ENCODE assay signal across 1 cellular context in genomic region chr4:52052475-52052780, GRCh38.
TF ChIP-seq lines count a peak whose summit lies in the region.

No MANE protein-coding gene starts in this region.

TF ChIP-seq in HepG2, 621 proteins besides CTCF, POLR2A, EP300 and RAD21 (continued from another document and continues in another):
- TF ChIP-seq ZMYM4 (CRISPR knock-in tag; IDR thresholded peaks at IDR 0.05) (0 out of 2 replicates have a peak, but pooled peaks have one; percentile 4), ZNF235 (CRISPR knock-in tag; IDR thresholded peaks at IDR 0.05; ENCODE audit: borderline replicate concordance) (no peak), EHMT2 (IDR thresholded peaks at IDR 0.05; ENCODE audit: borderline replicate concordance, low read depth, low read length) (no peak), ZNF816 (CRISPR knock-in tag; IDR thresholded peaks at IDR 0.05; ENCODE audit: borderline replicate concordance) (no peak), MEF2D (CRISPR knock-in tag; IDR thresholded peaks at IDR 0.05) (no peak), ZGPAT (CRISPR knock-in tag; IDR thresholded peaks at IDR 0.05) (no peak), CREB1 (IDR thresholded peaks at IDR 0.05) (no peak), CREB1 (CRISPR knock-in tag; IDR thresholded peaks at IDR 0.05) (peak; percentile 32; the same call in 1 of the 2 replicates), ZBTB3 (CRISPR knock-in tag; IDR thresholded peaks at IDR 0.05; ENCODE audit: borderline replicate concordance, low read depth) (no peak), ZBTB20 (CRISPR knock-in tag; IDR thresholded peaks at IDR 0.05; ENCODE audit: borderline replicate concordance, low read depth) (0 out of 2 replicates have a peak, but pooled peaks have one; percentile 24), ZBTB43 (CRISPR knock-in tag; conservative IDR thresholded peaks at IDR 0.05) (no peak), BRCA1 (CRISPR knock-in tag; IDR thresholded peaks at IDR 0.05) (0 out of 2 replicates have a peak, but pooled peaks have one; percentile 19), ATF4 (CRISPR knock-in tag; IDR thresholded peaks at IDR 0.05) (no peak), YEATS2 (CRISPR knock-in tag; IDR thresholded peaks at IDR 0.05; ENCODE audit: borderline replicate concordance) (0 out of 2 replicates have a peak, but pooled peaks have one; percentile 4), TSC22D2 (CRISPR knock-in tag; IDR thresholded peaks at IDR 0.05; ENCODE audit: borderline replicate concordance) (no peak), DBP (CRISPR knock-in tag; IDR thresholded peaks at IDR 0.05; ENCODE audit: not compliant biosample characterization) (peak; percentile 55), SSRP1 (CRISPR knock-in tag; IDR thresholded peaks at IDR 0.05) (peak; percentile 30; the same call in 1 of the 2 replicates), BCL3 (CRISPR knock-in tag; IDR thresholded peaks at IDR 0.05) (peak; percentile 99), ZNF180 (CRISPR knock-in tag; IDR thresholded peaks at IDR 0.05; ENCODE audit: borderline replicate concordance, low read depth) (no peak), GABPA (IDR thresholded peaks at IDR 0.05; ENCODE audit: low read depth, low read length) (no peak), GABPA (CRISPR knock-in tag; IDR thresholded peaks at IDR 0.05; ENCODE audit: low read depth) (peak; percentile 88), NPAS2 (CRISPR knock-in tag; IDR thresholded peaks at IDR 0.05; ENCODE audit: borderline replicate concordance) (no peak), CBX1 (IDR thresholded peaks at IDR 0.05; ENCODE audit: low read depth) (no peak), KLF13 (CRISPR knock-in tag; IDR thresholded peaks at IDR 0.05) (no peak), ZNF724P (CRISPR knock-in tag; IDR thresholded peaks at IDR 0.05; ENCODE audit: borderline replicate concordance) (no peak), TCF7 (IDR thresholded peaks at IDR 0.05; ENCODE audit: low read depth) (no peak), ZBTB8A (CRISPR knock-in tag; IDR thresholded peaks at IDR 0.05; ENCODE audit: borderline replicate concordance, low read depth) (no peak), KDM5A (IDR thresholded peaks at IDR 0.05; ENCODE audit: borderline replicate concordance, low read length) (no peak), KLF11 (CRISPR knock-in tag; IDR thresholded peaks at IDR 0.05) (no peak), ZNF572 (CRISPR knock-in tag; IDR thresholded peaks at IDR 0.05) (no peak), ATF1 (CRISPR knock-in tag; IDR thresholded peaks at IDR 0.05) (peak; percentile 44; the same call in 1 of the 2 replicates), PAXIP1 (CRISPR knock-in tag; conservative IDR thresholded peaks at IDR 0.05) (peak; percentile 76), ZNF205 (CRISPR knock-in tag; IDR thresholded peaks at IDR 0.05) (peak; percentile 12; the same call in 1 of the 2 replicates), ATRX (CRISPR knock-in tag; IDR thresholded peaks at IDR 0.05; ENCODE audit: borderline replicate concordance) (no peak), ZFP36 (IDR thresholded peaks at IDR 0.05; ENCODE audit: borderline replicate concordance, low read depth, low read length, partially characterized antibody) (no peak), HMGA1 (CRISPR knock-in tag; conservative IDR thresholded peaks at IDR 0.05) (no peak), HES4 (CRISPR knock-in tag; IDR thresholded peaks at IDR 0.05; ENCODE audit: borderline replicate concordance) (no peak), TRIM24 (CRISPR knock-in tag; IDR thresholded peaks at IDR 0.05) (no peak), ZNF709 (CRISPR knock-in tag; IDR thresholded peaks at IDR 0.05) (no peak), RXRB (CRISPR knock-in tag; IDR thresholded peaks at IDR 0.05; ENCODE audit: borderline replicate concordance) (peak; percentile 35; the same call in 1 of the 2 replicates), SOX5 (CRISPR knock-in tag; IDR thresholded peaks at IDR 0.05; ENCODE audit: borderline replicate concordance) (peak; percentile 18; the same call in 1 of the 2 replicates), DNMT3B (CRISPR knock-in tag; conservative IDR thresholded peaks at IDR 0.05) (peak; percentile 85; the same call in 1 of the 2 replicates), TRAFD1 (CRISPR knock-in tag; IDR thresholded peaks at IDR 0.05; ENCODE audit: borderline replicate concordance) (no peak), ZSCAN9 (CRISPR knock-in tag; IDR thresholded peaks at IDR 0.05; ENCODE audit: borderline replicate concordance) (no peak), MYPOP (CRISPR knock-in tag; IDR thresholded peaks at IDR 0.05) (no peak), FOSL2 (CRISPR knock-in tag; IDR thresholded peaks at IDR 0.05) (0 out of 2 replicates have a peak, but pooled peaks have one; percentile 13), CHD4 (IDR thresholded peaks at IDR 0.05; ENCODE audit: borderline replicate concordance, low read length) (no peak), SNAPC4 (CRISPR knock-in tag; IDR thresholded peaks at IDR 0.05) (no peak), ZNF136 (CRISPR knock-in tag; IDR thresholded peaks at IDR 0.05; ENCODE audit: low read depth) (no peak), POGZ (CRISPR knock-in tag; IDR thresholded peaks at IDR 0.05) (0 out of 2 replicates have a peak, but pooled peaks have one; percentile 36)
